Comparison of ENCODE assay signal across 13 cellular contexts in the genomic region with DNA sequence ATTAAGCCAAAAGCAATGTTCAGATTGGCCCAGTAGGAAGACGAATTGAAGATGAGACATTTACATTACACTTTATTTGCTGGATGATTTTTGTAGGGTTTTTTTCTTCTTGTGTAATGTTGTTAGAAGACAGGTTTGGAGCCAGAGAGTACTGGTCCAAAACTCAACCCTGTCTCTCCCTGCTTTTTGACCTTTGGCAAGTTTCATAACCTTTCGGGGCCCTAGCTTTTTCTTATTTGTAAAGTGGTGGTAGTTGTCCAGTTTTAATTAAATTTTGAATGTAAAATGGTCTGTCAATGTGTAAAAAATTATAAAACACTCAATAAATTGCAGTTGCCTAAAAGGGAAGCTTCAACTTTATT. TPM values are rescaled to one million over a fixed set of nuclear protein-coding genes. Genes with fewer than 3 reads are reported as not detected.
A peak's percentile ranks its signal among the peaks of the same experiment; 100 is the strongest.
DNase-seq lines count a peak whose midpoint lies in the region; ATAC-seq and TF ChIP-seq lines count a peak whose summit lies in the region.
"Had no signal": no experiment of that assay in that cellular context is flagged by ENCODE, and none has a peak within 500 bp of the region (broad histone marks: within the 10 kb centered on the region; RNA-seq: fewer than 3 reads in every experiment).

No MANE protein-coding gene starts in this region.

- H3K4me3 ChIP-seq in cardiac muscle cell (no peak overlapping the region), hepatocyte (no peak overlapping the region), prostate gland (no peak overlapping the region), uterus (no peak overlapping the region)

- H3K27ac Mint-ChIP-seq in activated naive CD8-positive, alpha-beta T cell treated with anti-CD3 and anti-CD28 coated beads, Interleukin-2, amount 50 U/mL, for 24 hours = no peak overlapping the region
- H3K27ac Mint-ChIP-seq: activated naive CD8-positive, alpha-beta T cell treated with anti-CD3 and anti-CD28 coated beads for 36 hours had no signal

- DNase-seq in cardiac muscle cell (ENCODE audit: low read depth in 1 of 2, low spot score in 1 of 2) (no peak), cardiac septum (ENCODE audit: low spot score) (no peak), hepatocyte (ENCODE audit: low spot score) (no peak), prostate gland (ENCODE audit: low spot score) (no peak), uterus (no peak), activated gamma-delta T cell (lab: John Stamatoyannopoulos, UW) (no peak)
- DNase-seq in stimulated activated CD4-positive, alpha-beta T cell treated with anti-CD3 and anti-CD28 coated beads, Interleukin-4, amount 100 ng/mL, for 24 hours = no peak
- DNase-seq in activated naive CD8-positive, alpha-beta T cell treated with anti-CD3 and anti-CD28 coated beads, Interleukin-2, amount 50 U/mL, for 24 hours = no peak
- DNase-seq: activated naive CD8-positive, alpha-beta T cell treated with anti-CD3 and anti-CD28 coated beads for 36 hours; KG1; NCI-H446; stimulated activated naive CD4-positive, alpha-beta T cell had no signal

- H3K36me3 Mint-ChIP-seq in activated naive CD8-positive, alpha-beta T cell treated with anti-CD3 and anti-CD28 coated beads, Interleukin-2, amount 50 U/mL, for 24 hours (ENCODE audit: low read depth) = peaks cover 5% of the 10 kb centered on the region

- H3K4me1 ChIP-seq in cardiac muscle cell (ENCODE audit: low read depth) (peaks cover 16% of the 10 kb centered on the region), hepatocyte (ENCODE audit: insufficient read depth) (peaks cover 34% of the 10 kb centered on the region), prostate gland (replicated peaks) (no peaks in the 10 kb centered on the region), uterus (peaks cover 0 to 5% of the 10 kb centered on the region in 2 donors)

- H3K4me3 Mint-ChIP-seq in activated naive CD8-positive, alpha-beta T cell treated with anti-CD3 and anti-CD28 coated beads, Interleukin-2, amount 50 U/mL, for 24 hours = no peak overlapping the region
- H3K4me3 Mint-ChIP-seq: activated naive CD8-positive, alpha-beta T cell treated with anti-CD3 and anti-CD28 coated beads for 36 hours had no signal

- 51% methylated on average over 2 of the region's 2 CpGs for WGBS in hepatocyte (ENCODE audit: low lambda C conversion rate, missing lambda C conversion rate)
- 23% methylated on average over 2 of the region's 2 CpGs for WGBS in prostate gland

- no peaks in the 10 kb centered on the region for H3K27me3 ChIP-seq in cardiac muscle cell
- no peaks in the 10 kb centered on the region for H3K27me3 ChIP-seq in hepatocyte
- H3K27me3 ChIP-seq in prostate gland (replicated peaks; ENCODE audit: insufficient read depth) = no peaks in the 10 kb centered on the region
- no peaks in the 10 kb centered on the region for H3K27me3 ChIP-seq in uterus

- TF ChIP-seq POLR2A in prostate gland (IDR thresholded peaks at IDR 0.05) (no peak), uterus (IDR thresholded peaks at IDR 0.05) (no peak)

- no peaks in the 10 kb centered on the region for H4K20me1 ChIP-seq in hepatocyte (ENCODE audit: insufficient read depth, poor library complexity, severe bottlenecking)

- H3K36me3 ChIP-seq in cardiac muscle cell (no peaks in the 10 kb centered on the region), hepatocyte (replicated peaks; ENCODE audit: insufficient read depth, low read depth) (no peaks in the 10 kb centered on the region), prostate gland (no peaks in the 10 kb centered on the region), uterus (no peaks in the 10 kb centered on the region)

- H2AFZ ChIP-seq in hepatocyte = no peak overlapping the region

- H3K4me1 Mint-ChIP-seq in activated naive CD8-positive, alpha-beta T cell treated with anti-CD3 and anti-CD28 coated beads, Interleukin-2, amount 50 U/mL, for 24 hours = peaks cover 38% of the 10 kb centered on the region

- H3K9me3 ChIP-seq in cardiac muscle cell (ENCODE audit: low read depth) (no peaks in the 10 kb centered on the region), hepatocyte (ENCODE audit: low read depth) (no peaks in the 10 kb centered on the region), prostate gland (no peaks in the 10 kb centered on the region), uterus (no peaks in the 10 kb centered on the region)

- TF ChIP-seq CTCF in cardiac muscle cell (IDR thresholded peaks at IDR 0.05; ENCODE audit: low read depth, low read length) (no peak), hepatocyte (IDR thresholded peaks at IDR 0.05; ENCODE audit: poor library complexity) (no peak), prostate gland (IDR thresholded peaks at IDR 0.05) (no peak), uterus (IDR thresholded peaks at IDR 0.05) (no peak)

- H3K9me3 Mint-ChIP-seq in activated naive CD8-positive, alpha-beta T cell treated with anti-CD3 and anti-CD28 coated beads, Interleukin-2, amount 50 U/mL, for 24 hours = no peaks in the 10 kb centered on the region
- H3K9me3 Mint-ChIP-seq: activated naive CD8-positive, alpha-beta T cell treated with anti-CD3 and anti-CD28 coated beads for 36 hours had no signal

- ATAC-seq in activated naive CD8-positive, alpha-beta T cell treated with anti-CD3 and anti-CD28 coated beads, Interleukin-2, amount 50 U/mL, for 24 hours = no peak
- ATAC-seq: activated CD4-positive, CD25-positive, alpha-beta regulatory T cell treated with anti-CD3 and anti-CD28 coated beads, Interleukin-2, amount 50 U/mL, for 24 hours had no signal

- H3K27me3 Mint-ChIP-seq in activated naive CD8-positive, alpha-beta T cell treated with anti-CD3 and anti-CD28 coated beads, Interleukin-2, amount 50 U/mL, for 24 hours = no peaks in the 10 kb centered on the region
- H3K27me3 Mint-ChIP-seq: activated naive CD8-positive, alpha-beta T cell treated with anti-CD3 and anti-CD28 coated beads for 36 hours had no signal

- H3K4me2 ChIP-seq in hepatocyte = peak overlapping the region; percentile 58

- peak overlapping the region; percentile 33 for H3K27ac ChIP-seq in cardiac muscle cell
- peak overlapping the region; percentile 86 for H3K27ac ChIP-seq in hepatocyte
- H3K27ac ChIP-seq in prostate gland = peak overlapping the region; percentile 19 to 42
- H3K27ac ChIP-seq in uterus = peak overlapping the region; percentile 61 to 62

- peaks cover 75% of the 10 kb centered on the region for H3K79me2 ChIP-seq in hepatocyte

- intact Hi-C loops in cardiac septum (cut with DNase I) (loop anchor here (10.0 kb wide), 1 partner anchor 156 kb away; no protein-coding TSS in a partner anchor), prostate gland (cut with DNase I) (no loop called here), uterus (cut with DNase I; ENCODE audit: low total_unique reads) (no loop called here)

- no peaks in the 10 kb centered on the region for H3K9me2 ChIP-seq in hepatocyte (replicated peaks; ENCODE audit: insufficient read depth)

RNA-seq across cellular contexts. Expression of gene PDE8A, which starts 29.5 kb away (rescaled TPM):
- total RNA-seq in cardiac muscle cell (18.6 and 26.8 TPM in 2 replicates), cardiac septum (28.2 TPM), hepatocyte (25.6 and 26.0 TPM in 2 replicates), prostate gland (10 to 100 TPM; 28.3 to 52.7 TPM), uterus (10 to 100 TPM; 25.1 to 67.0 (median 34.0) TPM)
- polyA plus RNA-seq in cardiac muscle cell (10.2 and 14.2 TPM in 2 replicates), hepatocyte (15.3 and 24.0 TPM in 2 replicates)

Comparison
In these comparisons a context has a peak if more than half of its experiments do, and no peak if none do; other contexts are left out.
1. H3K27ac ChIP-seq: peak in every context shown above with its lines; median percentile 86 in hepatocyte; 62 in uterus; 33 in cardiac muscle cell; 30 in prostate gland.